19 cellular contexts compared by ENCODE assay signal in the genomic region with DNA sequence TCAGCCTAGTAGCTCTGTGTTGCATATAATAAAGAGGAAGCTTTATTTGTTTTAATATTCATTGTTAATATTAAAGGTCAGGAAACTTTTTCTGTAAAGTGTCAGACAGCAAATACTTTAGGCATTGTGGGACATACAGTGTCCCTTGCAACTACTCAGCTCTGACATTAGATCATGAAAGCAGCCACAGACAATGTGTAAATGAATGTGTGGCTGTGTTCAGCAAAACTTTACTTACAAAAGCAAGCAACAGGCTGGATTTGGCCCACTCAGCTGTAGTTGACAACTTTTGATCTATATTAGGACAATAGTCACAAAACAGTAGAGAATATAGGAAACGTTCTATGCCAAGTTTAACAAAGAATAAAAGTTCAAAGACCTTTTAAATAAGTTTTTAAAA.
"Had no signal": no experiment of that assay in that cellular context is flagged by ENCODE, and none has a peak within 500 bp of the region (broad histone marks: within the 10 kb centered on the region; RNA-seq: fewer than 3 reads in every experiment).

No MANE protein-coding gene starts in this region.

- ATAC-seq: left cardiac atrium; lower lobe of right lung; natural killer cell treated with Interleukin-12 subunit alpha and Interleukin-12 subunit beta and Interleukin-15 and Interleukin-18, amount 100 ng/mL, for 72 hours; psoas muscle; sciatic nerve had no signal

- H3K4me1 ChIP-seq: colonic mucosa, lower lobe of right lung, thyroid gland had no signal

- H3K36me3 ChIP-seq: colonic mucosa, esophagus squamous epithelium, left ventricle myocardium inferior, lower lobe of right lung, spleen, thyroid gland had no signal

- H3K4me2 ChIP-seq: hepatocyte had no signal

- H3K27ac ChIP-seq: colonic mucosa, esophagus squamous epithelium, hepatocyte, left ventricle myocardium inferior, lower lobe of right lung, psoas muscle, spleen, thyroid gland had no signal

- H3K79me2 ChIP-seq: hepatocyte had no signal

- DNase-seq: colonic mucosa; dermis blood vessel endothelial cell; esophagus squamous epithelium; foreskin fibroblast; kidney; left cardiac atrium; left ventricle myocardium inferior; lower lobe of right lung; psoas muscle; spleen; stimulated activated CD4-positive, alpha-beta T cell treated with anti-CD3 and anti-CD28 coated beads, Interleukin-15, amount 100 ng/mL, for 24 hours; stimulated activated CD4-positive, alpha-beta T cell treated with anti-CD3 and anti-CD28 coated beads, Interleukin-2, amount 100 ng/mL, for 24 hours; stimulated activated CD4-positive, alpha-beta T cell treated with anti-CD3 and anti-CD28 coated beads, Interleukin-4, amount 100 ng/mL, for 4 hours; stimulated activated naive B cell treated with anti-CD40 and anti-IgM and Interleukin-4, amounts not matched to agents 10 μg/mL and 1 μg/mL and 100 μg/mL, for 72 hours; thyroid gland had no signal

- H2AFZ ChIP-seq: hepatocyte had no signal

- H3K27me3 ChIP-seq: colonic mucosa, esophagus squamous epithelium, hepatocyte, spleen, thyroid gland had no signal

- FAIRE-seq: urothelium cell line had no signal

- H3K9me3 ChIP-seq: colonic mucosa, esophagus squamous epithelium, left ventricle myocardium inferior, lower lobe of right lung, psoas muscle, spleen, thyroid gland had no signal

- H3K4me3 ChIP-seq: colonic mucosa, esophagus squamous epithelium, hepatocyte, left ventricle myocardium inferior, lower lobe of right lung, psoas muscle, spleen, thyroid gland had no signal
